8 cellular contexts compared by ENCODE assay signal in genomic region chr11:121426476-121427454, GRCh38. TPM values are rescaled to one million over a fixed set of nuclear protein-coding genes. Genes with fewer than 3 reads are reported as not detected.
DNase-seq lines count a peak whose midpoint lies in the region; ATAC-seq, FAIRE-seq and TF ChIP-seq lines count a peak whose summit lies in the region.

No MANE protein-coding gene starts in this region.

- FAIRE-seq in H54 (lab: Jason Lieb, UNC) (no peak), D721Med (lab: Jason Lieb, UNC) (no peak)

- H3K36me3 Mint-ChIP-seq in IgD-negative memory B cell, result peaks cover 2% of the 10 kb centered on the region
- peaks cover 0 to 2% of the 10 kb centered on the region in 2 donors for H3K36me3 Mint-ChIP-seq in activated T-cell treated with anti-CD3 and anti-CD28 coated beads, Interleukin-2, amount 50 U/mL, for 72 hours (ENCODE audit: insufficient read depth in 2 of 2)

- no peak for TF ChIP-seq POLR2A in H54 (IDR thresholded peaks at IDR 0.05; ENCODE audit: low read depth, low read length)

- H3K27ac Mint-ChIP-seq in IgD-negative memory B cell, result no peak overlapping the region
- no peak overlapping the region for H3K27ac Mint-ChIP-seq in activated T-cell treated with anti-CD3 and anti-CD28 coated beads, Interleukin-2, amount 50 U/mL, for 72 hours

- no peak for TF ChIP-seq CTCF in GM12865 (IDR thresholded peaks at IDR 0.05; ENCODE audit: insufficient read depth, low read depth, low read length, missing control alignments)
- TF ChIP-seq CTCF in D721Med (IDR thresholded peaks at IDR 0.05; ENCODE audit: insufficient read depth, missing control alignments), result no peak

- peak; percentile 80 to 87 for ATAC-seq in activated T-cell treated with anti-CD3 and anti-CD28 coated beads, Interleukin-2, amount 50 U/mL, for 72 hours (replicated peaks in 1 of 2)
- peak; percentile 95 for ATAC-seq in Right ventricle myocardium superior (ENCODE audit: poor library complexity)
- no peak for ATAC-seq in HG03159 (IDR thresholded peaks at IDR 0.05; ENCODE audit: unreplicated experiment)

- peaks cover 27 to 41% (median 37%) of the 10 kb centered on the region in 3 donors for H3K4me1 Mint-ChIP-seq in IgD-negative memory B cell
- H3K4me1 Mint-ChIP-seq in activated T-cell treated with anti-CD3 and anti-CD28 coated beads, Interleukin-2, amount 50 U/mL, for 72 hours (ENCODE audit: low read depth), result peaks cover 51% of the 10 kb centered on the region

- intact Hi-C loops in Right ventricle myocardium superior (cut with DNase I) (no loop called here), posterior vena cava (cut with DNase I) (no loop called here)

- peak overlapping the region; percentile 19 for H3K4me3 ChIP-seq in GM12865 (ENCODE audit: low read depth, low read length)

- peaks cover 0 to 4% (median 2%) of the 10 kb centered on the region in 3 donors for H3K9me3 Mint-ChIP-seq in IgD-negative memory B cell
- H3K9me3 Mint-ChIP-seq in activated T-cell treated with anti-CD3 and anti-CD28 coated beads, Interleukin-2, amount 50 U/mL, for 72 hours, result peaks cover 0 to 3% of the 10 kb centered on the region in 2 donors

- H3K27me3 Mint-ChIP-seq in IgD-negative memory B cell, result peaks cover 8% of the 10 kb centered on the region
- peaks cover 11% of the 10 kb centered on the region for H3K27me3 Mint-ChIP-seq in activated T-cell treated with anti-CD3 and anti-CD28 coated beads, Interleukin-2, amount 50 U/mL, for 72 hours (ENCODE audit: low read depth)

- DNase-seq in GM12865 (ENCODE audit: low read depth), result peak; percentile 70
- peak; percentile 62 to 67 for DNase-seq in activated T-cell treated with anti-CD3 and anti-CD28 coated beads, Interleukin-2, amount 50 U/mL, for 72 hours
- peak; percentile 71 for DNase-seq in Right ventricle myocardium superior
- peak; percentile 83 for DNase-seq in posterior vena cava (ENCODE audit: low spot score)
- no peak for DNase-seq in H54 (ENCODE audit: insufficient read length, low spot score)
- no peak for DNase-seq in D721Med (ENCODE audit: insufficient read length, low spot score)

- H3K4me3 Mint-ChIP-seq in IgD-negative memory B cell, result peak overlapping the region in 3 of 4 donors; percentile 39 to 71 (median 44)
- H3K4me3 Mint-ChIP-seq in activated T-cell treated with anti-CD3 and anti-CD28 coated beads, Interleukin-2, amount 50 U/mL, for 72 hours, result peak overlapping the region; percentile 64 to 77

RNA-seq across cellular contexts. Expression of gene SORL1, which starts 25.3 kb away (rescaled TPM):
- polyA plus RNA-seq in IgD-negative memory B cell, result 25.8 TPM
- total RNA-seq in activated T-cell treated with anti-CD3 and anti-CD28 coated beads, Interleukin-2, amount 50 U/mL, for 72 hours, result 10 to 100 TPM; 66.3 to 80.0 TPM
- total RNA-seq in Right ventricle myocardium superior (4.7 TPM), posterior vena cava (10 to 100 TPM in 1 of 2 donors, 1 to 10 TPM in 1; 9.4 to 15.7 TPM)

Comparison
In these comparisons a context has a peak if more than half of its experiments do, and no peak if none do; other contexts are left out.
1. DNase-seq: peak in GM12865 (single experiment), activated T-cell treated with anti-CD3 and anti-CD28 coated beads, Interleukin-2, amount 50 U/mL, for 72 hours (2 of 2), Right ventricle myocardium superior (single experiment) and posterior vena cava (single experiment); none in H54 (single experiment) and D721Med (single experiment).
2. RNA of gene SORL1, which starts 25.3 kb away (total RNA-seq): 66.3 to 80.0 TPM in activated T-cell treated with anti-CD3 and anti-CD28 coated beads, Interleukin-2, amount 50 U/mL, for 72 hours; 9.4 to 15.7 TPM in posterior vena cava and 4.7 TPM in Right ventricle myocardium superior (single experiment); every median in the first group is over 4 times any median in the second.